ENCODE assay signal across 20 cellular contexts in the genomic region with DNA sequence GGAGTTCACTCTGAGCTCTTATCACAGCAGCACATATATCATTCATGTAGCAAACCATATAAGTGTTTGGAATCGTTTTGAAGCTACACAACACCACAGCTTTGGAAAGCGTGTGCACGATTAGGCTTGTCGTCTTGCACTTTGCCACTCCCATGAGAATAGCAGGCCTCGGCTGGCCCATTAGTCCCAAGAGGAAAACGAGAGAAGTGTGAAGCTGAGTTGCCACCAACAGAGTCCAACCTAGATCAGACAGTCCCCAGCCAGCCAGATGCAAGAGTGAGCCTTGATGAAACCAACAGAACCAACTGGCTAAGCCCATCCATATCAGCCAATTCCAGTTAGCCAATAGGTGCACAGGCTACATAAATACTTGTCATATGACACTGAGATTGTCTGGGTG.
"Had no signal": no experiment of that assay in that cellular context is flagged by ENCODE, and none has a peak within 500 bp of the region (broad histone marks: within the 10 kb centered on the region; RNA-seq: fewer than 3 reads in every experiment).

No MANE protein-coding gene starts in this region.

- FAIRE-seq: colon, endothelial cell of umbilical vein, frontal cortex had no signal

- H3K36me3 Mint-ChIP-seq: naive B cell; stimulated activated naive B cell treated with anti-CD40 and anti-IgM and Interleukin-4, amounts not matched to agents 10 μg/mL and 1 μg/mL and 100 μg/mL, for 72 hours had no signal

- H3K9me3 ChIP-seq: heart left ventricle, psoas muscle, stomach had no signal

- H3K4me3 ChIP-seq: heart left ventricle, psoas muscle, stomach had no signal

- H3K36me3 ChIP-seq: heart left ventricle, stomach had no signal

- ATAC-seq: heart left ventricle; psoas muscle; sciatic nerve; stimulated activated naive B cell treated with anti-CD40 and anti-IgM and Interleukin-4, amounts not matched to agents 10 μg/mL and 1 μg/mL and 100 μg/mL, for 72 hours had no signal

- H3K9me3 Mint-ChIP-seq: endodermal cell; nephron progenitor cell; stimulated activated naive B cell treated with anti-CD40 and anti-IgM and Interleukin-4, amounts not matched to agents 10 μg/mL and 1 μg/mL and 100 μg/mL, for 72 hours had no signal

- H3K27ac ChIP-seq: heart left ventricle, psoas muscle, stomach had no signal

- H3K4me1 Mint-ChIP-seq: endodermal cell; naive B cell; stimulated activated naive B cell treated with anti-CD40 and anti-IgM and Interleukin-4, amounts not matched to agents 10 μg/mL and 1 μg/mL and 100 μg/mL, for 72 hours had no signal

- H3K4me1 ChIP-seq: heart left ventricle, psoas muscle, stomach had no signal

- H3K27ac Mint-ChIP-seq: endodermal cell; nephron progenitor cell; stimulated activated naive B cell treated with anti-CD40 and anti-IgM and Interleukin-4, amounts not matched to agents 10 μg/mL and 1 μg/mL and 100 μg/mL, for 72 hours had no signal

- H3K27me3 ChIP-seq: stomach had no signal

- DNase-seq: dermis blood vessel endothelial cell; endodermal cell; heart left ventricle; hippocampal formation; kidney glomerular epithelial cell; mesendoderm; naive B cell; nephron progenitor cell; psoas muscle; retina; stimulated activated CD4-positive, alpha-beta T cell treated with anti-CD3 and anti-CD28 coated beads, Interleukin-2, amount 100 ng/mL, for 24 hours; stimulated activated CD4-positive, alpha-beta T cell treated with anti-CD3 and anti-CD28 coated beads, Interleukin-4, amount 100 ng/mL, for 4 hours; stimulated activated naive B cell treated with anti-CD40 and anti-IgM and Interleukin-4, amounts not matched to agents 10 μg/mL and 1 μg/mL and 100 μg/mL, for 72 hours; substantia nigra; trophoblast cell had no signal

- H3K4me3 Mint-ChIP-seq: endodermal cell; naive B cell; nephron progenitor cell; stimulated activated naive B cell treated with anti-CD40 and anti-IgM and Interleukin-4, amounts not matched to agents 10 μg/mL and 1 μg/mL and 100 μg/mL, for 72 hours had no signal
